In genomic region chr20:16729565-16730460, GRCh38 we compare ENCODE assay signal across 8 cellular contexts. TPM values are rescaled to one million over a fixed set of nuclear protein-coding genes. Genes with fewer than 3 reads are reported as not detected.
DNase-seq lines count a peak whose midpoint lies in the region; ATAC-seq and TF ChIP-seq lines count a peak whose summit lies in the region.

TSS of gene SNRPB2 (plus strand) at chr20:16730026. CDS start at chr20:16731703, 1,677 bp downstream.

- intact Hi-C loops in heart left ventricle (cut with DNase I) = loop anchor here in 5 of 10 donors (2.0 to 10.0 kb wide), 3 partner anchors 153 to 157 kb away; partner anchors contain the start of gene KIF16B (in 4 of the 5)

- H3K27me3 ChIP-seq in heart left ventricle = peaks cover 0 to 31% (median 7%) of the 10 kb centered on the region in 9 donors

- ATAC-seq in HG02798 (IDR thresholded peaks at IDR 0.05; ENCODE audit: poor library complexity, unreplicated experiment) = peak; percentile 100
- ATAC-seq in heart left ventricle = peak; percentile 97 to 100 (median 100)

- peaks cover 23% of the 10 kb centered on the region for H3K27me3 Mint-ChIP-seq in type B pancreatic cell

- H3K4me1 ChIP-seq in heart left ventricle = peaks cover 6 to 46% (median 14%) of the 10 kb centered on the region in 12 donors

- H3K4me3 ChIP-seq in GM12875 (ENCODE audit: low read depth, low read length) (peak within 1 kb of the TSS; percentile 54), heart left ventricle (peak within 1 kb of the TSS; percentile 73 to 98 (median 92))

- H3K27ac ChIP-seq in adipose tissue (ENCODE audit: low read depth, low read length) = peak within 1 kb of the TSS; percentile 43
- H3K27ac ChIP-seq in heart left ventricle = peak within 1 kb of the TSS in 11 of 12 donors; percentile 53 to 89 (median 83)

- H3K9me3 ChIP-seq in heart left ventricle = peaks cover 0 to 4% (median 0%) of the 10 kb centered on the region in 12 donors

- peaks cover 23% of the 10 kb centered on the region for H3K4me1 Mint-ChIP-seq in type B pancreatic cell (ENCODE audit: unreplicated experiment)

- WGBS in adipose tissue, 3 donors = 4% methylated on average over 57 of the region's 57 CpGs
- 4% methylated on average over 53 to 57 of the region's 57 CpGs for WGBS in heart left ventricle, 4 donors

- H3K9me3 Mint-ChIP-seq in type B pancreatic cell = peaks cover 5% of the 10 kb centered on the region

- H3K36me3 ChIP-seq in heart left ventricle = peaks cover 0 to 34% (median 32%) of the 10 kb centered on the region in 9 donors

- H3K27ac Mint-ChIP-seq in type B pancreatic cell = peak within 1 kb of the TSS; percentile 99

- DNase-seq in NCI-H1436 (lab: John Stamatoyannopoulos, UW) = peak; percentile 87
- peak; percentile 86 for DNase-seq in T follicular helper cell (ENCODE audit: low read depth)
- DNase-seq in heart left ventricle = peak; percentile 93 to 96 (median 95)
- DNase-seq in pons (ENCODE audit: low spot score) = peak; percentile 93
- peak; percentile 90 for DNase-seq in type B pancreatic cell (ENCODE audit: extremely low spot score, unreplicated experiment)

- TF ChIP-seq POLR2A in heart left ventricle (IDR thresholded peaks at IDR 0.05) = peak in 1 of 2 donors; percentile 76

- H3K36me3 Mint-ChIP-seq in type B pancreatic cell = peaks cover 18% of the 10 kb centered on the region

- peak within 1 kb of the TSS; percentile 100 for H3K4me3 Mint-ChIP-seq in type B pancreatic cell

- TF ChIP-seq CTCF in GM12875 (IDR thresholded peaks at IDR 0.05; ENCODE audit: borderline replicate concordance, insufficient read depth, low read depth, low read length) (no peak), heart left ventricle (IDR thresholded peaks at IDR 0.05) (peak in 1 of 12 donors; percentile 6), type B pancreatic cell (conservative IDR thresholded peaks at IDR 0.05) (peak; percentile 27)

RNA-seq across cellular contexts. Expression of gene SNRPB2, which starts in this region (rescaled TPM):
- 10 to 100 TPM; 22.1 to 64.0 (median 44.1) TPM for polyA plus RNA-seq in adipose tissue
- 10 to 100 TPM; 20.2 to 39.6 (median 31.3) TPM for total RNA-seq in heart left ventricle
- 10 to 100 TPM; 41.9 to 60.9 TPM for polyA plus RNA-seq in heart left ventricle
- 55.3 and 68.3 TPM in 2 replicates for total RNA-seq in type B pancreatic cell (ENCODE audit: low replicate concordance)

Comparison
In these comparisons a context has a peak if more than half of its experiments do, and no peak if none do; other contexts are left out.
1. Peak in every context shown above with its lines: DNase-seq, ATAC-seq, H3K4me3 ChIP-seq and H3K27ac ChIP-seq.